In the genomic region with DNA sequence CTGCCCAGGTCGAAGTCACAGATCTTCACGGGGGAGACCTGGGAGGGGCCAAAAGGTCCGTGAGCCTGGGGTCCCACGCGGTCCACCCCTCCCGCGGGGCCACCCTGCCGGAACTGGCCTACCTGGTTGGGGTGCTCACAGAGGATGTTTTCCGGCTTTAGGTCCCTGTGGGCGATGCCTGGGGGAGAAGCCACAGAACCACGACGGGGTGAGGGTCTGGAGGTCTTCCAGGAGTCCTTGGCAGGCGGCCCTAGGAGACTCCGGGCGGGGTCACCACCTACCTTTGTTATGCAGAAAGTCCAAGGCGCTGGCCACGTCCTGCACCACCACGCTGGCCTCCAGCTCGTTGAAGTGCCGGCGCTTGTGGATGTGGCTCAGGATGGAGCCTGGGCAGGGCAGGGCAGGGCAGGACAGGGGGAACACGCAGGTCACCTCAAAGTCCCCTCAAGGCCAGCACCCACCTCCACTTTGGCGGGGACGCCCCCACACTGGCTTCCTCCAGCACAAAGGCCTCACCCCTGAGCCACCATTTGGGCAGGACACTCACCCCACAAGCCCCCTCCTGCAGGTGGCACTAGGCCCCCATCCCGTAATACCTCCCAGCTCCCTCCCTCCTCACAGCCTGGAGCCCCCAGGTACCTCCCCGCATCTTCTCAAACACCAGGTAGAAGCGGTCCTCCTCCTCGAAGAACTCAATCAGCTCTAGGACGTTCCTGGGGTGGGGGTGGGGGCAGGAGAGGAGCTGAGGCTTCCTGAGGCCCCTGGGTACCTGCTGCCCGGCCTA, we compare ENCODE assay signal across 1 cellular context.
TF ChIP-seq lines count a peak whose summit lies in the region.

No MANE protein-coding gene starts in this region.

TF ChIP-seq in HEK293, 187 proteins besides CTCF, POLR2A, EP300 and RAD21 (continued from another document):
- TF ChIP-seq, protein P1, sequence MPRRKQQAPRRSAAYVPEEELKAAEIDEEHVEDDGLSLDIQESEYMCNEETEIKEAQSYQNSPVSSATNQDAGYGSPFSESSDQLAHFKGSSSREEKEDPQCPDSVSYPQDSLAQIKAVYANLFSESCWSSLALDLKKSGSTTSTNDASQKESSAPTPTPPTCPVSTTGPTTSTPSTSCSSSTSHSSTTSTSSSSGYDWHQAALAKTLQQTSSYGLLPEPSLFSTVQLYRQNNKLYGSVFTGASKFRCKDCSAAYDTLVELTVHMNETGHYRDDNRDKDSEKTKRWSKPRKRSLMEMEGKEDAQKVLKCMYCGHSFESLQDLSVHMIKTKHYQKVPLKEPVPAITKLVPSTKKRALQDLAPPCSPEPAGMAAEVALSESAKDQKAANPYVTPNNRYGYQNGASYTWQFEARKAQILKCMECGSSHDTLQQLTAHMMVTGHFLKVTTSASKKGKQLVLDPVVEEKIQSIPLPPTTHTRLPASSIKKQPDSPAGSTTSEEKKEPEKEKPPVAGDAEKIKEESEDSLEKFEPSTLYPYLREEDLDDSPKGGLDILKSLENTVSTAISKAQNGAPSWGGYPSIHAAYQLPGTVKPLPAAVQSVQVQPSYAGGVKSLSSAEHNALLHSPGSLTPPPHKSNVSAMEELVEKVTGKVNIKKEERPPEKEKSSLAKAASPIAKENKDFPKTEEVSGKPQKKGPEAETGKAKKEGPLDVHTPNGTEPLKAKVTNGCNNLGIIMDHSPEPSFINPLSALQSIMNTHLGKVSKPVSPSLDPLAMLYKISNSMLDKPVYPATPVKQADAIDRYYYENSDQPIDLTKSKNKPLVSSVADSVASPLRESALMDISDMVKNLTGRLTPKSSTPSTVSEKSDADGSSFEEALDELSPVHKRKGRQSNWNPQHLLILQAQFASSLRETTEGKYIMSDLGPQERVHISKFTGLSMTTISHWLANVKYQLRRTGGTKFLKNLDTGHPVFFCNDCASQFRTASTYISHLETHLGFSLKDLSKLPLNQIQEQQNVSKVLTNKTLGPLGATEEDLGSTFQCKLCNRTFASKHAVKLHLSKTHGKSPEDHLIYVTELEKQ (tag by site-specific recombination; IDR thresholded peaks at IDR 0.05; ENCODE audit: borderline replicate concordance) = no peak
- TF ChIP-seq, protein P2, sequence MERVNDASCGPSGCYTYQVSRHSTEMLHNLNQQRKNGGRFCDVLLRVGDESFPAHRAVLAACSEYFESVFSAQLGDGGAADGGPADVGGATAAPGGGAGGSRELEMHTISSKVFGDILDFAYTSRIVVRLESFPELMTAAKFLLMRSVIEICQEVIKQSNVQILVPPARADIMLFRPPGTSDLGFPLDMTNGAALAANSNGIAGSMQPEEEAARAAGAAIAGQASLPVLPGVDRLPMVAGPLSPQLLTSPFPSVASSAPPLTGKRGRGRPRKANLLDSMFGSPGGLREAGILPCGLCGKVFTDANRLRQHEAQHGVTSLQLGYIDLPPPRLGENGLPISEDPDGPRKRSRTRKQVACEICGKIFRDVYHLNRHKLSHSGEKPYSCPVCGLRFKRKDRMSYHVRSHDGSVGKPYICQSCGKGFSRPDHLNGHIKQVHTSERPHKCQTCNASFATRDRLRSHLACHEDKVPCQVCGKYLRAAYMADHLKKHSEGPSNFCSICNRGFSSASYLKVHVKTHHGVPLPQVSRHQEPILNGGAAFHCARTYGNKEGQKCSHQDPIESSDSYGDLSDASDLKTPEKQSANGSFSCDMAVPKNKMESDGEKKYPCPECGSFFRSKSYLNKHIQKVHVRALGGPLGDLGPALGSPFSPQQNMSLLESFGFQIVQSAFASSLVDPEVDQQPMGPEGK (tag by site-specific recombination; IDR thresholded peaks at IDR 0.05) = peak; percentile 9; the same call in 1 of the 2 replicates
- no peak for TF ChIP-seq ZNF16 (tag by site-specific recombination; IDR thresholded peaks at IDR 0.05; ENCODE audit: low read depth)
- peak; percentile 90 for TF ChIP-seq ZNF600 (tag by site-specific recombination; IDR thresholded peaks at IDR 0.05)
- 0 out of 2 replicates have a peak, but pooled peaks have one; percentile 9 for TF ChIP-seq KLF8 (tag by site-specific recombination; IDR thresholded peaks at IDR 0.05)
- TF ChIP-seq IKZF3 (tag by site-specific recombination; IDR thresholded peaks at IDR 0.05) = no peak
- peak; percentile 31; the same call in 1 of the 2 replicates for TF ChIP-seq ZNF398 (tag by site-specific recombination; IDR thresholded peaks at IDR 0.05)
- 0 out of 2 replicates have a peak, but pooled peaks have one; percentile 20 for TF ChIP-seq ZNF2 (tag by site-specific recombination; IDR thresholded peaks at IDR 0.05)
- TF ChIP-seq ZFP69B (tag by site-specific recombination; IDR thresholded peaks at IDR 0.05) = peak; percentile 42
- no peak for TF ChIP-seq MEIS1 (CRISPR knock-in tag; IDR thresholded peaks at IDR 0.05; ENCODE audit: borderline replicate concordance)
- peak; percentile 44; the same call in 1 of the 2 replicates for TF ChIP-seq ZNF580 (tag by site-specific recombination; IDR thresholded peaks at IDR 0.05)
- 0 out of 2 replicates have a peak, but pooled peaks have one; percentile 13 for TF ChIP-seq ZNF623 (tag by site-specific recombination; IDR thresholded peaks at IDR 0.05)
- peak; percentile 63; the same call in 1 of the 2 replicates for TF ChIP-seq GLIS2 (tag by site-specific recombination; IDR thresholded peaks at IDR 0.05)
- 0 out of 2 replicates have a peak, but pooled peaks have one; percentile 34 for TF ChIP-seq KLF7 (tag by site-specific recombination; IDR thresholded peaks at IDR 0.05; ENCODE audit: borderline replicate concordance)
- TF ChIP-seq ZFHX2 (tag by site-specific recombination; conservative IDR thresholded peaks at IDR 0.05) = 0 out of 2 replicates have a peak, but pooled peaks have one; percentile 14
- TF ChIP-seq ZIC2 (tag by site-specific recombination; IDR thresholded peaks at IDR 0.05) = peak; percentile 27
- peak; percentile 48; the same call in 1 of the 2 replicates for TF ChIP-seq BCL11B (tag by site-specific recombination; IDR thresholded peaks at IDR 0.05; ENCODE audit: low read depth)
- TF ChIP-seq, protein P3, sequence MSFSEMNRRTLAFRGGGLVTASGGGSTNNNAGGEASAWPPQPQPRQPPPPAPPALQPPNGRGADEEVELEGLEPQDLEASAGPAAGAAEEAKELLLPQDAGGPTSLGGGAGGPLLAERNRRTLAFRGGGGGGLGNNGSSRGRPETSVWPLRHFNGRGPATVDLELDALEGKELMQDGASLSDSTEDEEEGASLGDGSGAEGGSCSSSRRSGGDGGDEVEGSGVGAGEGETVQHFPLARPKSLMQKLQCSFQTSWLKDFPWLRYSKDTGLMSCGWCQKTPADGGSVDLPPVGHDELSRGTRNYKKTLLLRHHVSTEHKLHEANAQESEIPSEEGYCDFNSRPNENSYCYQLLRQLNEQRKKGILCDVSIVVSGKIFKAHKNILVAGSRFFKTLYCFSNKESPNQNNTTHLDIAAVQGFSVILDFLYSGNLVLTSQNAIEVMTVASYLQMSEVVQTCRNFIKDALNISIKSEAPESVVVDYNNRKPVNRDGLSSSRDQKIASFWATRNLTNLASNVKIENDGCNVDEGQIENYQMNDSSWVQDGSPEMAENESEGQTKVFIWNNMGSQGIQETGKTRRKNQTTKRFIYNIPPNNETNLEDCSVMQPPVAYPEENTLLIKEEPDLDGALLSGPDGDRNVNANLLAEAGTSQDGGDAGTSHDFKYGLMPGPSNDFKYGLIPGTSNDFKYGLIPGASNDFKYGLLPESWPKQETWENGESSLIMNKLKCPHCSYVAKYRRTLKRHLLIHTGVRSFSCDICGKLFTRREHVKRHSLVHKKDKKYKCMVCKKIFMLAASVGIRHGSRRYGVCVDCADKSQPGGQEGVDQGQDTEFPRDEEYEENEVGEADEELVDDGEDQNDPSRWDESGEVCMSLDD (tag by site-specific recombination; IDR thresholded peaks at IDR 0.05) = peak; percentile 87; the same call in 1 of the 2 replicates
- TF ChIP-seq ZNF561 (tag by site-specific recombination; IDR thresholded peaks at IDR 0.05; ENCODE audit: borderline replicate concordance) = 0 out of 2 replicates have a peak, but pooled peaks have one; percentile 8
- TF ChIP-seq SCRT1 (tag by site-specific recombination; IDR thresholded peaks at IDR 0.05; ENCODE audit: borderline replicate concordance) = no peak
